Comparison of ENCODE assay signal across 1 cellular context in genomic region chr2:169827272-169828140, GRCh38.
TF ChIP-seq lines count a peak whose summit lies in the region.

Gene UBR3, plus strand, starts transcription at chr2:169827454. Its CDS starts 54 bp downstream, at chr2:169827508.

TF ChIP-seq in HepG2, 621 proteins besides CTCF, POLR2A, EP300 and RAD21 (continued from another document and continues in another):
- TF ChIP-seq ZNF503 (CRISPR knock-in tag; IDR thresholded peaks at IDR 0.05) = no peak
- no peak for TF ChIP-seq ZNF232 (CRISPR knock-in tag; IDR thresholded peaks at IDR 0.05; ENCODE audit: borderline replicate concordance)
- no peak; the same call in 1 of the 2 replicates for TF ChIP-seq KDM5A (IDR thresholded peaks at IDR 0.05; ENCODE audit: borderline replicate concordance, low read length)
- no peak; the same call in 1 of the 2 replicates for TF ChIP-seq ZNF776 (CRISPR knock-in tag; IDR thresholded peaks at IDR 0.05)
- TF ChIP-seq SNAPC5 (CRISPR knock-in tag; IDR thresholded peaks at IDR 0.05; ENCODE audit: borderline replicate concordance) = no peak; the same call in 1 of the 2 replicates
- TF ChIP-seq SMARCC2 (IDR thresholded peaks at IDR 0.05) = no peak
- TF ChIP-seq DNMT3B (CRISPR knock-in tag; conservative IDR thresholded peaks at IDR 0.05) = no peak
- TF ChIP-seq MEIS1 (CRISPR knock-in tag; IDR thresholded peaks at IDR 0.05; ENCODE audit: borderline replicate concordance) = no peak
- peak; percentile 41; the same call in 1 of the 2 replicates for TF ChIP-seq MYC (CRISPR knock-in tag; IDR thresholded peaks at IDR 0.05; ENCODE audit: borderline replicate concordance)
- TF ChIP-seq ERF (CRISPR knock-in tag; IDR thresholded peaks at IDR 0.05) = peak; percentile 72; the same call in 1 of the 2 replicates
- 0 out of 2 replicates have a peak, but pooled peaks have one; percentile 47 for TF ChIP-seq HNF4G (IDR thresholded peaks at IDR 0.05; ENCODE audit: borderline replicate concordance, low read depth, low read length)
- no peak for TF ChIP-seq HNF4G (CRISPR knock-in tag; IDR thresholded peaks at IDR 0.05; ENCODE audit: borderline replicate concordance, low read depth)
- no peak for TF ChIP-seq REXO4 (CRISPR knock-in tag; IDR thresholded peaks at IDR 0.05; ENCODE audit: borderline replicate concordance)
- no peak for TF ChIP-seq ZBTB46 (CRISPR knock-in tag; IDR thresholded peaks at IDR 0.05; ENCODE audit: borderline replicate concordance)
- peak; percentile 70; the same call in 1 of the 2 replicates for TF ChIP-seq YEATS2 (CRISPR knock-in tag; IDR thresholded peaks at IDR 0.05; ENCODE audit: borderline replicate concordance)
- TF ChIP-seq TGIF2 (CRISPR knock-in tag; IDR thresholded peaks at IDR 0.05) = no peak
- TF ChIP-seq AFF4 (CRISPR knock-in tag; IDR thresholded peaks at IDR 0.05) = no peak
- no peak for TF ChIP-seq NRL (CRISPR knock-in tag; IDR thresholded peaks at IDR 0.05; ENCODE audit: borderline replicate concordance)
- no peak for TF ChIP-seq RFXANK (CRISPR knock-in tag; IDR thresholded peaks at IDR 0.05)
- no peak for TF ChIP-seq RFXAP (CRISPR knock-in tag; IDR thresholded peaks at IDR 0.05; ENCODE audit: borderline replicate concordance)
- TF ChIP-seq STAT5B (CRISPR knock-in tag; IDR thresholded peaks at IDR 0.05) = no peak
- TF ChIP-seq ZNF350 (CRISPR knock-in tag; IDR thresholded peaks at IDR 0.05; ENCODE audit: borderline replicate concordance, low read depth) = 0 out of 2 replicates have a peak, but pooled peaks have one; percentile 14
- TF ChIP-seq ZNF136 (CRISPR knock-in tag; IDR thresholded peaks at IDR 0.05; ENCODE audit: low read depth) = no peak
- TF ChIP-seq FOXK1 (CRISPR knock-in tag; IDR thresholded peaks at IDR 0.05; ENCODE audit: borderline replicate concordance, low read depth) = no peak
- TF ChIP-seq WIZ (CRISPR knock-in tag; IDR thresholded peaks at IDR 0.05) = peak; percentile 79; the same call in 1 of the 2 replicates
- TF ChIP-seq SMYD3 (CRISPR knock-in tag; IDR thresholded peaks at IDR 0.05) = no peak
- 0 out of 2 replicates have a peak, but pooled peaks have one; percentile 25 for TF ChIP-seq AKAP8 (CRISPR knock-in tag; IDR thresholded peaks at IDR 0.05)
- no peak for TF ChIP-seq BRCA1 (CRISPR knock-in tag; IDR thresholded peaks at IDR 0.05)
- TF ChIP-seq ZNF777 (CRISPR knock-in tag; IDR thresholded peaks at IDR 0.05) = peak; percentile 98
- TF ChIP-seq ZBTB42 (CRISPR knock-in tag; IDR thresholded peaks at IDR 0.05) = no peak
- peak; percentile 81; the same call in 1 of the 2 replicates for TF ChIP-seq ZNF558 (CRISPR knock-in tag; IDR thresholded peaks at IDR 0.05; ENCODE audit: borderline replicate concordance)
- TF ChIP-seq ZNF557 (CRISPR knock-in tag; IDR thresholded peaks at IDR 0.05) = no peak
- TF ChIP-seq E2F5 (CRISPR knock-in tag; conservative IDR thresholded peaks at IDR 0.05) = 0 out of 2 replicates have a peak, but pooled peaks have one; percentile 20
- no peak for TF ChIP-seq ZMYM2 (CRISPR knock-in tag; IDR thresholded peaks at IDR 0.05)
- no peak for TF ChIP-seq RFX1 (IDR thresholded peaks at IDR 0.05)
- peak; percentile 93 for TF ChIP-seq UBTF (CRISPR knock-in tag; IDR thresholded peaks at IDR 0.05)
- TF ChIP-seq ZNF678 (CRISPR knock-in tag; IDR thresholded peaks at IDR 0.05) = no peak
- 0 out of 2 replicates have a peak, but pooled peaks have one; percentile 14 for TF ChIP-seq AHDC1 (CRISPR knock-in tag; IDR thresholded peaks at IDR 0.05; ENCODE audit: borderline replicate concordance)
- TF ChIP-seq AHR (CRISPR knock-in tag; IDR thresholded peaks at IDR 0.05) = no peak; the same call in 1 of the 2 replicates
- TF ChIP-seq ZNF501 (CRISPR knock-in tag; IDR thresholded peaks at IDR 0.05) = no peak
- peak; percentile 56 for TF ChIP-seq ZSCAN21 (CRISPR knock-in tag; IDR thresholded peaks at IDR 0.05; ENCODE audit: borderline replicate concordance)
- TF ChIP-seq RNF2 (conservative IDR thresholded peaks at IDR 0.05; ENCODE audit: low read depth) = peak; percentile 24; the same call in 1 of the 2 replicates
- peak; percentile 83 for TF ChIP-seq ZNF563 (CRISPR knock-in tag; IDR thresholded peaks at IDR 0.05)
- TF ChIP-seq MAF1 (CRISPR knock-in tag; IDR thresholded peaks at IDR 0.05; ENCODE audit: borderline replicate concordance) = no peak
- TF ChIP-seq ARID2 (CRISPR knock-in tag; IDR thresholded peaks at IDR 0.05; ENCODE audit: borderline replicate concordance) = 0 out of 2 replicates have a peak, but pooled peaks have one; percentile 4
- TF ChIP-seq AGO1 (IDR thresholded peaks at IDR 0.05; ENCODE audit: low read depth, low read length, poor library complexity, severe bottlenecking) = no peak
- TF ChIP-seq THRA (CRISPR knock-in tag; IDR thresholded peaks at IDR 0.05; ENCODE audit: borderline replicate concordance) = peak; percentile 32; the same call in 1 of the 2 replicates
- no peak for TF ChIP-seq RFX5 (IDR thresholded peaks at IDR 0.05; ENCODE audit: low read depth, low read length)
